In the genomic region with DNA sequence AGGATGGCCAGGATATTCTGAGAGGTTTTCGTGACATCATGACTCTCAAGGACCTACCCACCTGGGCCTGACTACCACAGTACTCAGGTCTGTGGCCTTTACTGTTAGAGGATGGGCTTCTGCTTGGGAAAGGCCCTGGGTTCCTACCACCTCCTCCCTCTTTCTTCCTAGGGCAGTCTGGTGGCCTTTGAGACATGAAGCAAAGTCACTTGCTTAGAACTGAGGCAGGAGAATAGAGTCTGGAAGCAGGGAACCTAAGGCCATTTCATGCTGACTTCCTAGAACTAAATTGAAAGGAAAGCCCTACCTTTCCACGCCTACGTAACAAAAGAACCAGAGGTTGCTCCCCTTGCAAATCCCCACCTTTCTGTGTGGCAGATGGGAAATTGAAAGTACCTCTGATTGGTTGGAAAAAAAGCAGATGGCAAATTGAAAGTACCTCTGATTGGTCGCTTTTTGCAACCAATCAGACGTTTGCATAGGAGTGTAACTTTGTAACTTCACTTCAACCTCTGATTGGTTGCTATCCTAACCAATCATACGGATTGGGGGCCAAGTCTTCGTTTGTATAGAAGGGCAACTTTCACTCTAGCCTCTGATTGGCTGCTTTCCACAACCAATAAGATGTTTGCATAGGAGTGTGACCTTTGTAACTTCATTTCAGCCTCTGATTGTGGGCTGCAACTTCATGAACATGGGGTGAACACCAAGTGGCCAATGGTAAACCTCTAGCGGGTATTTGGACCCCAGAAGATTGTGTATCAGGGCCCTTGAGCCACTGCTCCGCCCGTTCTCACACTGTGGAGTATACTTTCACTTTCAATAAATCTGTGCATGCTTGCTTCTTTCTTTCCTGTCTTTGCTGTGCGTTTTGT, we compare ENCODE assay signal across 8 cellular contexts. TPM values are rescaled to one million over a fixed set of nuclear protein-coding genes. Genes with fewer than 3 reads are reported as not detected.
DNase-seq lines count a peak whose midpoint lies in the region; ATAC-seq and TF ChIP-seq lines count a peak whose summit lies in the region.
"Had no signal": no experiment of that assay in that cellular context is flagged by ENCODE, and none has a peak within 500 bp of the region (broad histone marks: within the 10 kb centered on the region; RNA-seq: fewer than 3 reads in every experiment).

No MANE protein-coding gene starts in this region.

- H3K27me3 Mint-ChIP-seq in naive thymus-derived CD8-positive, alpha-beta T cell, result peaks cover 0 to 2% (median 0%) of the 10 kb centered on the region in 5 donors

- no peak overlapping the region for H3K18ac ChIP-seq in trophoblast cell (ENCODE audit: low read length)

- H3K4me2 ChIP-seq in trophoblast cell (ENCODE audit: low read length), result no peak overlapping the region

- H3K4ac ChIP-seq in trophoblast cell (ENCODE audit: low read depth, low read length), result no peak overlapping the region

- H2BK5ac ChIP-seq in trophoblast cell (ENCODE audit: low read depth, low read length, poor library complexity), result no peak overlapping the region

- no peaks in the 10 kb centered on the region for H3K27me3 ChIP-seq in trophoblast cell (ENCODE audit: insufficient read depth, low read length)

- POLR2A ChIA-PET in naive thymus-derived CD8-positive, alpha-beta T cell (lab: Charles Lee), result interaction anchor here (2.8 kb wide), 1 partner anchor 94 kb away, joined by 10 read pairs; the partner anchor contains the start of gene RPL39

- no peak overlapping the region for H3K9ac ChIP-seq in trophoblast cell (ENCODE audit: low read length)

- DNase-seq in GF-D8 (lab: John Stamatoyannopoulos, UW) (peak; percentile 43), NB4 (ENCODE audit: low read depth) (peak; percentile 37), astrocyte of the spinal cord (ENCODE audit: low read depth, low spot score) (peak; percentile 9), trophoblast cell (no peak), SK-N-DZ (ENCODE audit: low spot score) (no peak)
- DNase-seq in naive thymus-derived CD8-positive, alpha-beta T cell, result peak in 1 of 10 donors; percentile 26

- H3K27ac Mint-ChIP-seq in naive thymus-derived CD8-positive, alpha-beta T cell, result peak overlapping the region in 9 of 10 donors; percentile 8 to 61 (median 32)

- H3K4me1 ChIP-seq in trophoblast cell (ENCODE audit: control insufficient read depth in 1 of 2, insufficient read depth in 2 of 2, low read length in 2 of 2), result no peaks in the 10 kb centered on the region

- no peaks in the 10 kb centered on the region for H3K79me1 ChIP-seq in trophoblast cell (ENCODE audit: low read length)

- no peaks in the 10 kb centered on the region for H3K36me3 ChIP-seq in trophoblast cell (ENCODE audit: control insufficient read depth in 1 of 2, insufficient read depth in 2 of 2, low read length in 2 of 2)

- TF ChIP-seq CTCF in NB4 (IDR thresholded peaks at IDR 0.05; ENCODE audit: low read depth, low read length) (no peak), astrocyte of the spinal cord (IDR thresholded peaks at IDR 0.05; ENCODE audit: low read depth, low read length) (no peak)

- ATAC-seq in naive thymus-derived CD8-positive, alpha-beta T cell, result peak; percentile 27 to 33
- ATAC-seq in HG02981 (IDR thresholded peaks at IDR 0.05; ENCODE audit: unreplicated experiment), result no peak

- WGBS in trophoblast cell (ENCODE audit: extremely low coverage, insufficient coverage, insufficient read length), result no CpG with 5 or more reads among the region's 11 CpGs

- H3K4me3 ChIP-seq in NB4 (ENCODE audit: low read depth, low read length) (no peak overlapping the region), astrocyte of the spinal cord (ENCODE audit: low read depth, low read length) (no peak overlapping the region), trophoblast cell (ENCODE audit: low read depth, low read length) (no peak overlapping the region)

- H4K91ac ChIP-seq in trophoblast cell (ENCODE audit: low read depth, low read length), result no peak overlapping the region

- no peak overlapping the region for H2BK12ac ChIP-seq in trophoblast cell (ENCODE audit: low read length)

- H4K8ac ChIP-seq in trophoblast cell (ENCODE audit: low read depth, low read length), result no peak overlapping the region

- H2BK120ac ChIP-seq in trophoblast cell (ENCODE audit: insufficient read depth, low read length, poor library complexity), result no peak overlapping the region

- no peak overlapping the region for H4K12ac ChIP-seq in trophoblast cell (ENCODE audit: low read depth, low read length)

- H3K4me1 Mint-ChIP-seq in naive thymus-derived CD8-positive, alpha-beta T cell, result peaks cover 0 to 16% (median 9%) of the 10 kb centered on the region in 4 donors

- H2AK5ac ChIP-seq in trophoblast cell (ENCODE audit: low read length), result no peak overlapping the region

- no peaks in the 10 kb centered on the region for H3K36me3 Mint-ChIP-seq in naive thymus-derived CD8-positive, alpha-beta T cell

- peak overlapping the region; percentile 16 to 62 (median 46) for H3K4me3 Mint-ChIP-seq in naive thymus-derived CD8-positive, alpha-beta T cell

- H3K9me3 ChIP-seq in trophoblast cell (ENCODE audit: insufficient read depth, low read depth, low read length), result no peaks in the 10 kb centered on the region

- no peak overlapping the region for H3K14ac ChIP-seq in trophoblast cell (ENCODE audit: low read length)

- H3K9me3 Mint-ChIP-seq in naive thymus-derived CD8-positive, alpha-beta T cell, result no peaks in the 10 kb centered on the region

- H3K27ac ChIP-seq in trophoblast cell (ENCODE audit: low read depth, low read length), result no peak overlapping the region

- TF ChIP-seq POLR2A in NB4 (IDR thresholded peaks at IDR 0.05; ENCODE audit: extremely low read depth, insufficient read length), result no peak

- no peak overlapping the region for H2AFZ ChIP-seq in trophoblast cell (ENCODE audit: insufficient read depth, low read length, poor library complexity)

- H3K23ac ChIP-seq in trophoblast cell (ENCODE audit: low read length), result no peak overlapping the region

- no peaks in the 10 kb centered on the region for H3K79me2 ChIP-seq in trophoblast cell (ENCODE audit: control insufficient read depth, insufficient read depth, low read length, poor library complexity)

- in situ Hi-C loops in astrocyte of the spinal cord (cut with HindIII; ENCODE audit: low sequenced_read_pairs), result no loop called here

RNA-seq across cellular contexts. Expression of gene AKAP14, which starts 9.9 kb away (rescaled TPM):
- not detected for total RNA-seq in naive thymus-derived CD8-positive, alpha-beta T cell
- polyA plus RNA-seq in naive thymus-derived CD8-positive, alpha-beta T cell, result not detected
- polyA plus RNA-seq in trophoblast cell (2013), result 9.2 and 10.8 TPM in 2 replicates
- polyA plus RNA-seq in SK-N-DZ (2014; cell fraction: cytosol; rRNA removed), result not detected in 2 replicates
- not detected in 2 replicates for polyA plus RNA-seq in SK-N-DZ (2014; cell fraction: nucleus; rRNA removed)
- total RNA-seq: lower leg skin had no signal

RNA-seq across cellular contexts. Expression of gene NDUFA1, which starts 14.2 kb away (rescaled TPM):
- 10 to 100 TPM; 52.6 to 54.9 TPM for total RNA-seq in naive thymus-derived CD8-positive, alpha-beta T cell
- 100 to 1,000 TPM; 277 to 382 (median 308) TPM for polyA plus RNA-seq in naive thymus-derived CD8-positive, alpha-beta T cell
- polyA plus RNA-seq in trophoblast cell (2013), result 212 and 213 TPM in 2 replicates
- 99.2 and 115 TPM in 2 replicates for polyA plus RNA-seq in SK-N-DZ (2014; cell fraction: cytosol; rRNA removed)
- polyA plus RNA-seq in SK-N-DZ (2014; cell fraction: nucleus; rRNA removed), result 55.3 and 67.6 TPM in 2 replicates

RNA-seq across cellular contexts. Expression of gene RNF113A, which starts 14.3 kb away (rescaled TPM):
- 10 to 100 TPM; 40.6 to 41.4 TPM for total RNA-seq in naive thymus-derived CD8-positive, alpha-beta T cell
- polyA plus RNA-seq in naive thymus-derived CD8-positive, alpha-beta T cell, result 10 to 100 TPM; 48.8 to 69.5 (median 51.3) TPM
- polyA plus RNA-seq in trophoblast cell (2013), result 26.1 and 27.3 TPM in 2 replicates
- 21.2 and 23.0 TPM in 2 replicates for polyA plus RNA-seq in SK-N-DZ (2014; cell fraction: cytosol; rRNA removed)
- polyA plus RNA-seq in SK-N-DZ (2014; cell fraction: nucleus; rRNA removed), result 11.0 and 12.0 TPM in 2 replicates

RNA-seq across cellular contexts. Expression of gene UPF3B, which starts 33.0 kb away (rescaled TPM):
- total RNA-seq in naive thymus-derived CD8-positive, alpha-beta T cell, result 10 to 100 TPM; 14.0 to 16.8 TPM
- polyA plus RNA-seq in naive thymus-derived CD8-positive, alpha-beta T cell, result 10 to 100 TPM in 1 of 3 donors, 1 to 10 TPM in 2; 8.6 to 11.0 (median 9.2) TPM
- 18.4 and 19.0 TPM in 2 replicates for polyA plus RNA-seq in trophoblast cell (2013)
- polyA plus RNA-seq in SK-N-DZ (2014; cell fraction: cytosol; rRNA removed), result 8.0 and 10.0 TPM in 2 replicates
- 9.3 and 15.2 TPM in 2 replicates for polyA plus RNA-seq in SK-N-DZ (2014; cell fraction: nucleus; rRNA removed)

RNA-seq across cellular contexts. Expression of gene NKAP, which starts 57.8 kb away (rescaled TPM):
- 10 to 100 TPM; 17.1 to 18.7 TPM for total RNA-seq in naive thymus-derived CD8-positive, alpha-beta T cell
- polyA plus RNA-seq in naive thymus-derived CD8-positive, alpha-beta T cell, result 1 to 10 TPM; 2.4 to 6.3 (median 2.8) TPM
- polyA plus RNA-seq in trophoblast cell (2013), result 11.5 and 12.3 TPM in 2 replicates
- 3.5 and 4.4 TPM in 2 replicates for polyA plus RNA-seq in SK-N-DZ (2014; cell fraction: cytosol; rRNA removed)
- polyA plus RNA-seq in SK-N-DZ (2014; cell fraction: nucleus; rRNA removed), result 3.6 and 4.2 TPM in 2 replicates

Comparison
In these comparisons a context has a peak if more than half of its experiments do, and no peak if none do; other contexts are left out.
1. DNase-seq: peak in GF-D8 (single experiment), NB4 (single experiment) and astrocyte of the spinal cord (single experiment); none in trophoblast cell (0 of 2) and SK-N-DZ (single experiment).